19 cellular contexts compared by ENCODE assay signal in the genomic region with DNA sequence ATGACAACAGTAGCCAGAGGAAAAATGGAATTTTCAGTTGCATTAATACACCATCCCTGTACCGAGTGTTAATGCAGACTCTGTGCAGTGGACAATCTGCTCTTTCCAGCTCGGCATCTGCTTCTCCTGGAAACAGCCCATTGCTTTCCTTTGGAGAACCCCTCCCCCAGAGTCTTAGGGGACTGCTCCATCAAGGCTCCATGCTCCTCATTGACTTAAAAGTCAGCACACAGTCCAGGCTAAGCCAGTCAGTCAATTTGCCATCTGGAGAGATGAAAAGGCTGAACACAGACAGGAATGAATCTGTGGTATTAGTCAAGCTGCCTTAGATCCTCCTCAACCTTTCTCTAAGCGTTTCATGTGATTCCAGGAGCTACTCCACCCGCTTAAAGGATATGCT. TPM values are rescaled to one million over a fixed set of nuclear protein-coding genes. Genes with fewer than 3 reads are reported as not detected.
DNase-seq lines count a peak whose midpoint lies in the region; ATAC-seq, FAIRE-seq and TF ChIP-seq lines count a peak whose summit lies in the region.
"Had no signal": no experiment of that assay in that cellular context is flagged by ENCODE, and none has a peak within 500 bp of the region (broad histone marks: within the 10 kb centered on the region; RNA-seq: fewer than 3 reads in every experiment).

No MANE protein-coding gene starts in this region.

- no peak for DNase-seq in GM12891 (ENCODE audit: insufficient read length, low spot score)
- DNase-seq in NCI-H446 treated with DMSO at 0.1 percent for 48 hours (lab: John Stamatoyannopoulos, UW) = peak; percentile 73
- no peak for DNase-seq in stimulated activated naive B cell treated with anti-CD40 and anti-IgM and Interleukin-4, amounts not matched to agents 10 μg/mL and 1 μg/mL and 100 μg/mL, for 72 hours
- no peak for DNase-seq in DMS114 treated with DMSO at 0.1 percent for 48 hours (lab: John Stamatoyannopoulos, UW; ENCODE audit: unreplicated experiment)
- DNase-seq in uterus = no peak
- DNase-seq: activated CD4-positive, alpha-beta T cell treated with anti-CD3 and anti-CD28 coated beads, Interleukin-2, amount 50 U/mL, for 1 hour; brain microvascular endothelial cell; dermis blood vessel endothelial cell; mucosa of descending colon; NCI-H146; right lobe of liver; testis had no signal

- peak; percentile 50 for FAIRE-seq in GM12891 (lab: Jason Lieb, UNC)
- FAIRE-seq: HTR-8/SVneo had no signal

- H3K36me3 ChIP-seq in uterus = no peaks in the 10 kb centered on the region
- H3K36me3 ChIP-seq: brain microvascular endothelial cell, gastroesophageal sphincter, right lobe of liver had no signal

- H3K4me3 Mint-ChIP-seq in stimulated activated naive B cell treated with anti-CD40 and anti-IgM and Interleukin-4, amounts not matched to agents 10 μg/mL and 1 μg/mL and 100 μg/mL, for 72 hours = peak overlapping the region; percentile 3 to 25
- H3K4me3 Mint-ChIP-seq: activated naive CD4-positive, alpha-beta T cell treated with anti-CD3 and anti-CD28 coated beads, Interleukin-2, amount 50 U/mL, for 24 hours had no signal

- peaks cover 0 to 3% of the 10 kb centered on the region in 2 donors for H3K9me3 Mint-ChIP-seq in stimulated activated naive B cell treated with anti-CD40 and anti-IgM and Interleukin-4, amounts not matched to agents 10 μg/mL and 1 μg/mL and 100 μg/mL, for 72 hours
- H3K9me3 Mint-ChIP-seq: activated naive CD4-positive, alpha-beta T cell treated with anti-CD3 and anti-CD28 coated beads, Interleukin-2, amount 50 U/mL, for 24 hours had no signal

- TF ChIP-seq POLR2A in GM12891 (IDR thresholded peaks at IDR 0.05; ENCODE audit: low read depth, low read length) = no peak
- TF ChIP-seq POLR2A in uterus (IDR thresholded peaks at IDR 0.05) = no peak

- H3K9me3 ChIP-seq in uterus = no peaks in the 10 kb centered on the region
- H3K9me3 ChIP-seq: gastroesophageal sphincter, mucosa of descending colon, right lobe of liver, testis had no signal

- H3K36me3 Mint-ChIP-seq in stimulated activated naive B cell treated with anti-CD40 and anti-IgM and Interleukin-4, amounts not matched to agents 10 μg/mL and 1 μg/mL and 100 μg/mL, for 72 hours = peaks cover 1 to 8% of the 10 kb centered on the region in 2 donors

- H3K27ac Mint-ChIP-seq in stimulated activated naive B cell treated with anti-CD40 and anti-IgM and Interleukin-4, amounts not matched to agents 10 μg/mL and 1 μg/mL and 100 μg/mL, for 72 hours = peak overlapping the region; percentile 67

- no peaks in the 10 kb centered on the region for H3K27me3 ChIP-seq in uterus
- H3K27me3 ChIP-seq: brain microvascular endothelial cell, gastroesophageal sphincter, right lobe of liver, testis had no signal

- no peak overlapping the region for H3K4me3 ChIP-seq in uterus
- H3K4me3 ChIP-seq: gastroesophageal sphincter, mucosa of descending colon, right lobe of liver, testis had no signal

- no peak for TF ChIP-seq CTCF in uterus (IDR thresholded peaks at IDR 0.05)

- ATAC-seq in stimulated activated naive B cell treated with anti-CD40 and anti-IgM and Interleukin-4, amounts not matched to agents 10 μg/mL and 1 μg/mL and 100 μg/mL, for 72 hours (replicated peaks) = no peak
- ATAC-seq in GM19452 (IDR thresholded peaks at IDR 0.05; ENCODE audit: unreplicated experiment) = no peak
- ATAC-seq: gastroesophageal sphincter, left lobe of liver, mucosa of descending colon, right lobe of liver, SK-N-SH treated with all-trans-retinoic acid at 6 μM for 48 hours had no signal

- no peaks in the 10 kb centered on the region for H3K4me1 ChIP-seq in uterus
- H3K4me1 ChIP-seq: gastroesophageal sphincter, right lobe of liver, testis had no signal

- H3K4me1 Mint-ChIP-seq in stimulated activated naive B cell treated with anti-CD40 and anti-IgM and Interleukin-4, amounts not matched to agents 10 μg/mL and 1 μg/mL and 100 μg/mL, for 72 hours = peaks cover 52 to 83% of the 10 kb centered on the region in 2 donors

- H3K27ac ChIP-seq in cingulate gyrus (ENCODE audit: low read depth, low read length) (peak overlapping the region; percentile 84), uterus (no peak overlapping the region)
- H3K27ac ChIP-seq: brain microvascular endothelial cell, gastroesophageal sphincter, right lobe of liver, testis had no signal

- H3K27me3 Mint-ChIP-seq in stimulated activated naive B cell treated with anti-CD40 and anti-IgM and Interleukin-4, amounts not matched to agents 10 μg/mL and 1 μg/mL and 100 μg/mL, for 72 hours = no peaks in the 10 kb centered on the region
- H3K27me3 Mint-ChIP-seq: activated naive CD4-positive, alpha-beta T cell treated with anti-CD3 and anti-CD28 coated beads, Interleukin-2, amount 50 U/mL, for 24 hours had no signal

- intact Hi-C loops in uterus (cut with DNase I; ENCODE audit: low total_unique reads) = loop anchor here (5.0 kb wide), 1 partner anchor 1324 kb away; no protein-coding TSS in a partner anchor

TF ChIP-seq in GM12891, 5 proteins besides CTCF, POLR2A, EP300 and RAD21:
- TF ChIP-seq TAF1 (IDR thresholded peaks at IDR 0.05; ENCODE audit: low read depth, low read length) = no peak
- TF ChIP-seq PAX5 (IDR thresholded peaks at IDR 0.05; ENCODE audit: insufficient read depth, low read length, severe bottlenecking) = no peak
- TF ChIP-seq POLR2AphosphoS5 (IDR thresholded peaks at IDR 0.05; ENCODE audit: low read depth, low read length) = no peak

RNA-seq across cellular contexts. Expression of a gene that starts 20.3 kb away (rescaled TPM):
- 13.4 TPM for polyA plus RNA-seq in GM12891 (2012; ENCODE audit: low read depth, missing spikeins)
- 10 to 100 TPM; 21.3 to 34.7 (median 25.9) TPM for total RNA-seq in uterus
